In genomic region chr1:243230914-243231313, GRCh38 we compare ENCODE assay signal across 1 cellular context.
TF ChIP-seq lines count a peak whose summit lies in the region.

No MANE protein-coding gene starts in this region.

TF ChIP-seq in HEK293, 187 proteins besides CTCF, POLR2A, EP300 and RAD21 (continued from another document and continues in another):
- TF ChIP-seq ZBTB11 (tag by site-specific recombination; conservative IDR thresholded peaks at IDR 0.05; ENCODE audit: low read depth) (no peak), ZNF112 (tag by site-specific recombination; IDR thresholded peaks at IDR 0.05) (no peak), INSM2 (tag by site-specific recombination; IDR thresholded peaks at IDR 0.05) (no peak; the same call in 1 of the 2 replicates), IKZF3 (tag by site-specific recombination; IDR thresholded peaks at IDR 0.05) (no peak), PRDM4 (tag by site-specific recombination; IDR thresholded peaks at IDR 0.05) (no peak), ZNF626 (tag by site-specific recombination; IDR thresholded peaks at IDR 0.05) (peak; percentile 97), ZFP3 (tag by site-specific recombination; IDR thresholded peaks at IDR 0.05; ENCODE audit: low read depth) (no peak), ZNF558 (tag by site-specific recombination; IDR thresholded peaks at IDR 0.05) (peak; percentile 97), KLF16 (tag by site-specific recombination; IDR thresholded peaks at IDR 0.05) (peak; percentile 46; the same call in 1 of the 2 replicates), ZNF223 (tag by site-specific recombination; IDR thresholded peaks at IDR 0.05) (no peak), ZNF624 (tag by site-specific recombination; IDR thresholded peaks at IDR 0.05) (no peak), ZNF529 (tag by site-specific recombination; IDR thresholded peaks at IDR 0.05; ENCODE audit: insufficient replicate concordance) (peak; percentile 89), ZNF366 (tag by site-specific recombination; conservative IDR thresholded peaks at IDR 0.05) (no peak), ZNF501 (tag by site-specific recombination; IDR thresholded peaks at IDR 0.05) (0 out of 2 replicates have a peak, but pooled peaks have one; percentile 21), YY2 (tag by site-specific recombination; IDR thresholded peaks at IDR 0.05) (no peak), MZF1 (tag by site-specific recombination; IDR thresholded peaks at IDR 0.05; ENCODE audit: borderline replicate concordance) (no peak; the same call in 1 of the 2 replicates), ZFP41 (tag by site-specific recombination; IDR thresholded peaks at IDR 0.05; ENCODE audit: borderline replicate concordance) (no peak), MYNN (tag by site-specific recombination; IDR thresholded peaks at IDR 0.05; ENCODE audit: borderline replicate concordance) (no peak), ZNF202 (tag by site-specific recombination; IDR thresholded peaks at IDR 0.05; ENCODE audit: borderline replicate concordance) (no peak), SP7 (tag by site-specific recombination; IDR thresholded peaks at IDR 0.05) (peak; percentile 58; the same call in 1 of the 2 replicates), GLIS2 (tag by site-specific recombination; IDR thresholded peaks at IDR 0.05) (no peak), ZNF37A (tag by site-specific recombination; IDR thresholded peaks at IDR 0.05) (peak; percentile 37; the same call in 1 of the 2 replicates), ZNF214 (tag by site-specific recombination; IDR thresholded peaks at IDR 0.05; ENCODE audit: borderline replicate concordance) (no peak), HIC1 (tag by site-specific recombination; IDR thresholded peaks at IDR 0.05) (no peak), BCL11A (tag by site-specific recombination; IDR thresholded peaks at IDR 0.05; ENCODE audit: low read depth) (no peak), KLF8 (tag by site-specific recombination; IDR thresholded peaks at IDR 0.05) (peak; percentile 56), ZNF843 (tag by site-specific recombination; IDR thresholded peaks at IDR 0.05) (no peak), ZNF157 (tag by site-specific recombination; IDR thresholded peaks at IDR 0.05) (no peak), ZNF580 (tag by site-specific recombination; IDR thresholded peaks at IDR 0.05) (peak; percentile 51; the same call in 1 of the 2 replicates), ZNF184 (tag by site-specific recombination; IDR thresholded peaks at IDR 0.05) (peak; percentile 89), ZBTB44 (tag by site-specific recombination; IDR thresholded peaks at IDR 0.05) (no peak), ZNF2 (tag by site-specific recombination; IDR thresholded peaks at IDR 0.05) (0 out of 2 replicates have a peak, but pooled peaks have one; percentile 47), REPIN1 (tag by site-specific recombination; IDR thresholded peaks at IDR 0.05; ENCODE audit: low read depth) (peak; percentile 67), ZNF660 (tag by site-specific recombination; IDR thresholded peaks at IDR 0.05) (no peak), ZSCAN4 (tag by site-specific recombination; IDR thresholded peaks at IDR 0.05) (no peak), ZNF701 (tag by site-specific recombination; IDR thresholded peaks at IDR 0.05) (no peak), SP3 (tag by site-specific recombination; IDR thresholded peaks at IDR 0.05) (no peak), ZNF791 (tag by site-specific recombination; IDR thresholded peaks at IDR 0.05) (peak; percentile 71; the same call in 1 of the 2 replicates), ZNF76 (tag by site-specific recombination; IDR thresholded peaks at IDR 0.05; ENCODE audit: borderline replicate concordance, low read depth) (no peak), ZNF664 (tag by site-specific recombination; IDR thresholded peaks at IDR 0.05) (no peak), ZNF513 (tag by site-specific recombination; IDR thresholded peaks at IDR 0.05) (peak; percentile 97), ZNF423 (tag by site-specific recombination; IDR thresholded peaks at IDR 0.05) (no peak), ZNF280D (tag by site-specific recombination; IDR thresholded peaks at IDR 0.05) (peak; percentile 99), PRDM1 (tag by site-specific recombination; IDR thresholded peaks at IDR 0.05) (no peak), ZBTB21 (tag by site-specific recombination; IDR thresholded peaks at IDR 0.05) (no peak), GLI2 (tag by site-specific recombination; IDR thresholded peaks at IDR 0.05; ENCODE audit: borderline replicate concordance, low read depth) (no peak)
